In genomic region chr7:79130715-79131114, GRCh38 we compare ENCODE assay signal across 8 cellular contexts.
"Had no signal": no experiment of that assay in that cellular context is flagged by ENCODE, and none has a peak within 500 bp of the region (broad histone marks: within the 10 kb centered on the region; RNA-seq: fewer than 3 reads in every experiment).

No MANE protein-coding gene starts in this region.

- H3K4me2 ChIP-seq: KMS-11 had no signal

- H3K27ac ChIP-seq: GM23248, KMS-11 had no signal

- DNase-seq: GM23248, GOT3, H9, HCEC 1CT, Karpas-422, KBM-7 had no signal

- H2AFZ ChIP-seq: GM23248 had no signal

- H3K9ac ChIP-seq: GM23248, KMS-11 had no signal

- H3K4me3 ChIP-seq: GM23248 had no signal

- FAIRE-seq: HTR-8/SVneo had no signal
